In genomic region chr2:186820303-186820702, GRCh38 we compare ENCODE assay signal across 20 cellular contexts. TPM values are rescaled to one million over a fixed set of nuclear protein-coding genes. Genes with fewer than 3 reads are reported as not detected.
DNase-seq lines count a peak whose midpoint lies in the region; TF ChIP-seq lines count a peak whose summit lies in the region.
"Had no signal": no experiment of that assay in that cellular context is flagged by ENCODE, and none has a peak within 500 bp of the region (broad histone marks: within the 10 kb centered on the region; RNA-seq: fewer than 3 reads in every experiment).

No MANE protein-coding gene starts in this region.

- H3K9me3 ChIP-seq in SJSA1 (replicated peaks) (no peaks in the 10 kb centered on the region), colonic mucosa (no peaks in the 10 kb centered on the region)
- H3K9me3 ChIP-seq: BE2C, Caco-2 had no signal

- no peak overlapping the region for H3K27ac ChIP-seq in SJSA1
- H3K27ac ChIP-seq in colonic mucosa: no peak overlapping the region
- H3K27ac ChIP-seq: RWPE1, SJCRH30 had no signal

- DNase-seq in EL (peak; percentile 42), HT1080 (ENCODE audit: low read depth) (peak; percentile 17), SJSA1 (ENCODE audit: low read depth in 1 of 2, low spot score in 2 of 2) (no peak), fibroblast of pulmonary artery (ENCODE audit: low read depth) (peak; percentile 18), ureter (ENCODE audit: low spot score) (no peak), colonic mucosa (no peak)
- no peak for DNase-seq in activated effector memory CD4-positive, alpha-beta T cell treated with Interleukin-2 at 50 U/mL for 16 hours
- DNase-seq: BE2C; Caco-2; CD4-positive, alpha-beta T cell; NCI-H1417 treated with DMSO at 0.1 percent for 48 hours; NCI-H187 treated with DMSO at 0.1 percent for 48 hours; NCI-H2227 treated with DMSO at 0.1 percent for 48 hours; NCI-H510A treated with DMSO at 0.1 percent for 48 hours; NCI-H82; PC-3; SJCRH30; SW 1271 had no signal

- H3K4me1 ChIP-seq in SJSA1 (replicated peaks) (no peaks in the 10 kb centered on the region), colonic mucosa (no peaks in the 10 kb centered on the region)
- H3K4me1 ChIP-seq: BE2C, Caco-2, SJCRH30 had no signal

- TF ChIP-seq CTCF in fibroblast of pulmonary artery (IDR thresholded peaks at IDR 0.05; ENCODE audit: low read length, missing control alignments): no peak
- TF ChIP-seq CTCF in colonic mucosa (IDR thresholded peaks at IDR 0.05): no peak

- no peaks in the 10 kb centered on the region for H3K36me3 ChIP-seq in SJSA1
- H3K36me3 ChIP-seq in colonic mucosa: no peaks in the 10 kb centered on the region
- H3K36me3 ChIP-seq: BE2C, SJCRH30 had no signal

- H3K9ac ChIP-seq in colonic mucosa (ENCODE audit: low read depth in 2 of 2, low read length in 2 of 2): no peak overlapping the region

- intact Hi-C loops in colonic mucosa (cut with DNase I): no loop called here

- 0 out of 2 replicates have a peak overlapping the region, but pooled peaks have one; percentile 2 for H3K4me3 ChIP-seq in SJSA1
- no peak overlapping the region for H3K4me3 ChIP-seq in fibroblast of pulmonary artery (replicated peaks; ENCODE audit: low read depth, low read length)
- H3K4me3 ChIP-seq in colonic mucosa: no peak overlapping the region
- H3K4me3 ChIP-seq: SJCRH30 had no signal

- H3K27me3 ChIP-seq in SJSA1 (replicated peaks) (no peaks in the 10 kb centered on the region), colonic mucosa (no peaks in the 10 kb centered on the region)
- H3K27me3 ChIP-seq: BE2C, SJCRH30 had no signal

RNA-seq across cellular contexts. Expression of gene ZSWIM2, which starts 28.7 kb away (rescaled TPM):
- not detected in 2 replicates for total RNA-seq in HT1080 (2014; rRNA removed; shearing (Covaris generic))
- not detected in 2 replicates for polyA plus RNA-seq in HT1080 (2015; cell fraction: cytosol; rRNA removed)
- not detected in 2 replicates for polyA plus RNA-seq in HT1080 (2015; cell fraction: nucleus; rRNA removed)
- not detected in 2 replicates for total RNA-seq in SJSA1 (2014; rRNA removed; shearing (Covaris generic))
- total RNA-seq in ureter (not detected), colonic mucosa (not detected)
- total RNA-seq: Caco-2; CD4-positive, alpha-beta T cell; H4; PC-3; SJCRH30 had no signal

Comparison
In these comparisons a context has a peak if more than half of its experiments do, and no peak if none do; other contexts are left out.
1. DNase-seq: peak in EL (single experiment), HT1080 (single experiment) and fibroblast of pulmonary artery (single experiment); none in SJSA1 (0 of 2), ureter (single experiment), colonic mucosa (single experiment) and activated effector memory CD4-positive, alpha-beta T cell treated with Interleukin-2 at 50 U/mL for 16 hours (single experiment).